In the genomic region with DNA sequence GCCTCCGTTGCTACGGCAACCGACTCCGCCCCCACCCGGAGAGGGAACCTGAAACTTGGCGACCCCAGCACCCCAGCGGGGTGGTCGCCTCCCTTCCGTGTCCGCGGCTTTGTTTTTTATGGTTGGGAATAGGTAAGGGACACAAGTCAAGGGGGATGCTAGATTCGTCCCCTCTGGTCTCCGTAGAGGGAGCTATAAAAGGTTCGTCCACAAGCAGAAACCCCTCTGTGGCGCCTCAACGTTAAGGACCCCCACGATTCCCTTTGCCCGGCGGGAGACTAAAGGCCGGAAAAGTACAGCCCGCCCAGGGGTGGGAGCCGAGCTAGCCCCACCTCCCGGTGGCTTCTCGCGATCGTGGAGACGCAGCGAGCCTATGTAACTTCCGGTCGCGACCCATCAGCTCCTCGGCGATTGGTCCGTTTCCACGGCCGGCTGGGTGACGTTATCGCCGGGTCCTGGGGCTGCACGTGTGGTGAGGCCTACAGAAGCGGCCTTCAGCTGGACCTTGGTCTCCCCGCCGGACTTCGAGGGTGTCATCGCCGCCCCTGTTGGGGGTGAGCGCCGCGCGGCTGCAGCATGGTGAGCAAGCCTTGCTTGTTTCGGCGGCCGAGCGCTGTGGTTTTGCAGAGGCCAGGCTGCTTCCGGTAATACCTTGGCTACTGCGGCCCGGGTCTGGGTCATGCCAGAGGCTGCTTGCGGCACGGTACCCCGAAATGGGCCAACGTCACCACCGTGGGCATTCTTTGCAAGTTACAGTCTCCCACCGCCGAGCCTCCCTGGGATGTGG, we compare ENCODE assay signal across 8 cellular contexts. TPM values are rescaled to one million over a fixed set of nuclear protein-coding genes. Genes with fewer than 3 reads are reported as not detected.
DNase-seq lines count a peak whose midpoint lies in the region; ATAC-seq, FAIRE-seq and TF ChIP-seq lines count a peak whose summit lies in the region.

Gene LTV1 (plus strand): TSS at position 437 of the 787 bp plus-strand sequence. CDS start 140 bp downstream, at position 577.

- peak within 1 kb of the TSS; percentile 96 for H3K4me2 ChIP-seq in Loucy (ENCODE audit: low read depth, low read length, poor library complexity, severe bottlenecking)

- peak; percentile 20 for FAIRE-seq in H54 (lab: Jason Lieb, UNC)

- ATAC-seq in natural killer cell = peak; percentile 97 to 99 (median 98)

- peaks cover 11% of the 10 kb centered on the region for H4K20me1 ChIP-seq in Loucy (ENCODE audit: insufficient read depth, low read length, poor library complexity, severe bottlenecking)

- H3K9me3 ChIP-seq in Loucy (ENCODE audit: insufficient read depth, low read depth, low read length) = no peaks in the 10 kb centered on the region

- peak within 1 kb of the TSS; percentile 94 for H3K27ac Mint-ChIP-seq in natural killer cell

- DNase-seq in EL (peak; percentile 97), H54 (ENCODE audit: insufficient read length, low spot score) (peak; percentile 85), fibroblast of peridontal ligament (ENCODE audit: extremely low read depth) (peak; percentile 96), natural killer cell (peak; percentile 90)
- DNase-seq in activated T-helper 9 cell treated with anti-CD3 and anti-CD28 coated beads, Interleukin-2, amount 50 U/mL, for 16 hours (ENCODE audit: low read depth) = peak; percentile 86
- peak; percentile 90 for DNase-seq in stimulated activated naive CD4-positive, alpha-beta T cell treated with Interleukin-2 at 50 U/mL for 16 hours (lab: John Stamatoyannopoulos, UW)

- H3K36me3 ChIP-seq in Loucy (ENCODE audit: insufficient read depth, low read length) = peaks cover 23% of the 10 kb centered on the region

- TF ChIP-seq CTCF in Loucy (conservative IDR thresholded peaks at IDR 0.05; ENCODE audit: low read length) = no peak
- no peak for TF ChIP-seq CTCF in natural killer cell (IDR thresholded peaks at IDR 0.05)

- peak within 1 kb of the TSS; percentile 90 for H3K4me3 ChIP-seq in Loucy (ENCODE audit: low read length, poor library complexity, severe bottlenecking)

- intact Hi-C loops in natural killer cell (cut with micrococcal nuclease) = loop anchor here (5.0 to 10.0 kb wide), 2 partner anchors 268 to 391 kb away; partner anchors contain the start of genes ADAT2 and PEX3

- peaks cover 45% of the 10 kb centered on the region for H3K79me2 ChIP-seq in Loucy (ENCODE audit: insufficient read depth, low read length)

- no peaks in the 10 kb centered on the region for H3K9me2 ChIP-seq in Loucy (replicated peaks; ENCODE audit: low read depth, low read length)

- H3K4me1 ChIP-seq in Loucy (ENCODE audit: insufficient read depth, low read length, poor library complexity, severe bottlenecking) = peaks cover 25% of the 10 kb centered on the region

- peaks cover under 1% of the 10 kb centered on the region for H3K36me3 Mint-ChIP-seq in natural killer cell

- H3K4me3 Mint-ChIP-seq in natural killer cell = peak within 1 kb of the TSS; percentile 93

- H3K4me1 Mint-ChIP-seq in natural killer cell = peaks cover 17 to 18% of the 10 kb centered on the region in 2 donors

- H3F3A ChIP-seq in Loucy (ENCODE audit: low read depth) = no peaks in the 10 kb centered on the region

- peak within 1 kb of the TSS; percentile 98 for H2AFZ ChIP-seq in Loucy (ENCODE audit: low read length)

- no peaks in the 10 kb centered on the region for H3K27me3 ChIP-seq in Loucy (ENCODE audit: insufficient read depth, low read length, poor library complexity, severe bottlenecking)

- H3K27me3 Mint-ChIP-seq in natural killer cell (ENCODE audit: low read depth in 2 of 2) = peaks cover 0 to 5% of the 10 kb centered on the region in 2 donors

- no peaks in the 10 kb centered on the region for H3K9me3 Mint-ChIP-seq in natural killer cell

- H3K9ac ChIP-seq in Loucy (ENCODE audit: low read depth, low read length, poor library complexity, severe bottlenecking) = peak within 1 kb of the TSS; percentile 92

- no peak for TF ChIP-seq POLR2A in H54 (IDR thresholded peaks at IDR 0.05; ENCODE audit: low read depth, low read length)
- TF ChIP-seq POLR2A in Raji (IDR thresholded peaks at IDR 0.05; ENCODE audit: insufficient read depth, low read depth, low read length) = peak; percentile 78

RNA-seq across cellular contexts. Expression of gene LTV1, which starts in this region (rescaled TPM):
- 10 to 100 TPM; 21.7 to 24.7 (median 21.7) TPM for total RNA-seq in natural killer cell

Comparison
In these comparisons a context has a peak if more than half of its experiments do, and no peak if none do; other contexts are left out.
1. Peak in every context shown above with its lines: DNase-seq, ATAC-seq and H3K4me3 ChIP-seq.